ENCODE assay signal across 25 cellular contexts in the genomic region with DNA sequence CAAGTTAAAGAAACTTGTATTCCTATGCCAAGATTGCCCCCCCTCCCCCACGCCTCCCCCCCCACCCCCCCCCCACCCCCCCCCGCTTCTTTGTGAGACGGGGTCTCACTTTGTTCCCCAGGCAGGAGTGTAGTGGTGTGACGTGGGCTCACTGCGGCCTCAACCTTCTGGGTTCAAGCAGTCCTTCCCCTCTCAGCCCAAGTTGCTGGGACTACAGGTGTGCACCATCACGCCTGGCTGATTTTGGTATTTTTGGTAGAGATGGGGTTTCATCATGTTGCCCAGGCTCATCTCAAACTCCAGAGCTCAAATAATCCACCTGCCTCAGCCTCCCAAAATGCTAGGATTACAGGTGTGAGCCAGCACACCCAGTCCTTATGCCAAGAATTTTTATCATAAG.
"Had no signal": no experiment of that assay in that cellular context is flagged by ENCODE, and none has a peak within 500 bp of the region (broad histone marks: within the 10 kb centered on the region; RNA-seq: fewer than 3 reads in every experiment).

No MANE protein-coding gene starts in this region.

- H3K27ac Mint-ChIP-seq: activated CD8-positive, alpha-beta T cell treated with anti-CD3 and anti-CD28 coated beads, Interleukin-2, amount 10 ng/mL, durations not matched to agents 7 days and 5 days; activated naive CD8-positive, alpha-beta T cell treated with anti-CD3 and anti-CD28 coated beads, Interleukin-2, amount 10 ng/mL, durations not matched to agents 7 days and 5 days; T-helper 1 cell treated with Interleukin-12 subunit alpha and Interleukin-12 subunit beta and Interleukin-4 antibody, amounts not matched to agents 30 μg/mL and 1 μg/mL, for 36 hours had no signal

- ATAC-seq: activated CD4-positive, CD25-positive, alpha-beta regulatory T cell treated with anti-CD3 and anti-CD28 coated beads, Interleukin-2, amount 50 U/mL, for 24 hours; activated CD8-positive, alpha-beta T cell treated with anti-CD3 and anti-CD28 coated beads, Interleukin-2, amount 10 ng/mL, durations not matched to agents 7 days and 5 days; PC-3; SK-N-SH treated with all-trans-retinoic acid at 6 μM for 48 hours had no signal

- H3K27me3 ChIP-seq: adrenal gland, breast epithelium, SJSA1 had no signal

- H3K9me3 ChIP-seq: adrenal gland, SJSA1 had no signal

- H3K4me1 ChIP-seq: breast epithelium, SJSA1 had no signal

- H3K27me3 Mint-ChIP-seq: activated naive CD8-positive, alpha-beta T cell treated with anti-CD3 and anti-CD28 coated beads, Interleukin-2, amount 10 ng/mL, durations not matched to agents 7 days and 5 days had no signal

- H3K4me3 Mint-ChIP-seq: activated CD8-positive, alpha-beta T cell treated with anti-CD3 and anti-CD28 coated beads, Interleukin-2, amount 10 ng/mL, durations not matched to agents 7 days and 5 days; activated naive CD8-positive, alpha-beta T cell treated with anti-CD3 and anti-CD28 coated beads, Interleukin-2, amount 10 ng/mL, durations not matched to agents 7 days and 5 days; T-helper 1 cell treated with Interleukin-12 subunit alpha and Interleukin-12 subunit beta and Interleukin-4 antibody, amounts not matched to agents 30 μg/mL and 1 μg/mL, for 36 hours had no signal

- H3K4me3 ChIP-seq: adrenal gland, breast epithelium, coronary artery, SJSA1 had no signal

- H3K36me3 ChIP-seq: adrenal gland, breast epithelium, SJSA1 had no signal

- H3K9me3 Mint-ChIP-seq: T-helper 1 cell treated with Interleukin-12 subunit alpha and Interleukin-12 subunit beta and Interleukin-4 antibody, amounts not matched to agents 30 μg/mL and 1 μg/mL, for 36 hours had no signal

- H3K27ac ChIP-seq: adrenal gland, breast epithelium, coronary artery, SJSA1 had no signal

- DNase-seq: activated CD4-positive, alpha-beta T cell treated with anti-CD3 and anti-CD28 coated beads for 4 hours; activated CD4-positive, alpha-beta T cell treated with anti-CD3 and anti-CD28 coated beads, Interleukin-2, amount 50 U/mL, for 4 hours; activated CD8-positive, alpha-beta memory T cell treated with anti-CD3 and anti-CD28 coated beads, Interleukin-2, amount 50 U/mL, for 48 hours; activated CD8-positive, alpha-beta T cell treated with anti-CD3 and anti-CD28 coated beads, Interleukin-2, amount 10 ng/mL, durations not matched to agents 7 days and 5 days; activated naive CD4-positive, alpha-beta T cell treated with anti-CD3 and anti-CD28 coated beads, Interleukin-2, amount 50 U/mL, for 16 hours; activated naive CD8-positive, alpha-beta T cell treated with anti-CD3 and anti-CD28 coated beads, Interleukin-2, amount 10 ng/mL, durations not matched to agents 7 days and 5 days; activated T-cell treated with anti-CD3 and anti-CD28 coated beads, Interleukin-2, amount 50 U/mL, for 1 hour; adrenal gland; aorta; caudate nucleus; NCI-H1092; NCI-H1417; NCI-H1930; NCI-H345; NCI-H510A; NCI-H526 treated with DMSO at 0.1 percent for 48 hours; NK-92 treated with Interleukin-12 subunit alpha and Interleukin-12 subunit beta, amount 100 ng/mL, for 24 hours; PC-3; SHP77 had no signal
